In the genomic region with DNA sequence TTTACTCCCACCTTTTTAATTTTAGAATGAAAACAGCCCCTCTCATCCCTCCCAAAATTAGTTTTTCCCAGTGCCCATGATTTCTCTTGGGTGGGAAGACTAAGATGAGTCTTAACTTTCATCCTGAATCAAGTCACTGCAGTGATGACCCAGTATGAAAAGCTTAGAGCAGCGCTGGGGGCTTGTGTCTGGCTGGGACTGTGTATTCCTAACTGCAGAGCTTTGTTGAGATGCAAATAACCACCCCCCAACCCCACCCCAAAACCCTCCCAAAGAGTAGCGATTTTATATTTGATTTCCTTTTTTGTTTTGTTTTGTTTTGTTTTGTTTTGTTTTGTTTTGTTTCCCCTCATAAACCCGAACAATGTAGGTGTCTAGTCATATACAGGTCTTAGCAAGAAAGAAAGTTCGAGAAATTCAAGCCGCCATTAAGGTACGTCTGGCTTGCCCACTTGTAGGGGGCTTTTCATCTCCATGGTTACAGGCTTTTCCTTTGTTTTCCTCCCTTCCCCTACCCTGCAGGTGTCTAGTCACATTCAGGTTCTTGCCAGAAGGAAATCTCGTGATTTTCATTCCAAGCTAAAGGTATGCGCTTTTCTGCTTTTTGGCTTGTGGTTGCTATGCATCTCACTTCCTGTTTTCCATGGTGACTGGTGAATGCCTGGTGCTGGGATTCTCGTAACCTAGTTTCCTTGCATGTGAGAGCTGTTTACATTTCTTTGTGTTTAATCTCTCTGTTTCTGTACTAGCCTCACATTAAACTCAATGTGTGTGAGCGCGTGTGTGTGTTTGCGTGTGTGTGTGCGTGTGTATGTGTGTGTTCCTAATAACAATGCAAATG, we compare ENCODE assay signal across 7 cellular contexts.
DNase-seq lines count a peak whose midpoint lies in the region; ATAC-seq lines count a peak whose summit lies in the region.

No MANE protein-coding gene starts in this region.

- no peak for DNase-seq in SK-N-MC (ENCODE audit: low read depth, low spot score)
- peak; percentile 99 for DNase-seq in iPS DF 19.7 (ENCODE audit: low read depth, low spot score)
- DNase-seq in SW480 (ENCODE audit: low spot score), result no peak
- DNase-seq in activated CD4-positive, alpha-beta T cell treated with anti-CD3 and anti-CD28 coated beads, Interleukin-2, amount 50 U/mL, for 1 hour, result no peak

- peak overlapping the region; percentile 44 for H3K4me3 ChIP-seq in HUES6 (ENCODE audit: low read depth, low read length)
- H3K4me3 ChIP-seq in SK-N-MC, result peak overlapping the region; percentile 75
- H3K4me3 ChIP-seq in subcutaneous abdominal adipose tissue (ENCODE audit: low read depth in 1 of 5, low read length in 5 of 5), result peak overlapping the region in 3 of 5 donors; percentile 12 to 52 (median 18)

- H3K9ac ChIP-seq in HUES6 (ENCODE audit: low read length), result peak overlapping the region; percentile 62
- no peak overlapping the region for H3K9ac ChIP-seq in SK-N-MC (ENCODE audit: insufficient read length)
- no peak overlapping the region for H3K9ac ChIP-seq in subcutaneous abdominal adipose tissue (ENCODE audit: low read length in 5 of 5)

- peak overlapping the region; percentile 97 for H3K27ac ChIP-seq in HUES6 (ENCODE audit: low read depth, low read length)
- H3K27ac ChIP-seq in SK-N-MC, result peak overlapping the region; percentile 98
- H3K27ac ChIP-seq in subcutaneous abdominal adipose tissue (ENCODE audit: low read depth, low read length), result no peak overlapping the region

- H3K27me3 ChIP-seq in HUES6 (ENCODE audit: control insufficient read depth, insufficient read depth, low read length) (no peaks in the 10 kb centered on the region), subcutaneous abdominal adipose tissue (ENCODE audit: control insufficient read depth in 5 of 5, insufficient read depth in 4 of 5, low read length in 5 of 5) (no peaks in the 10 kb centered on the region)

- H3K4me1 ChIP-seq in HUES6 (ENCODE audit: control insufficient read depth, insufficient read depth, low read length) (peaks cover 80% of the 10 kb centered on the region), subcutaneous abdominal adipose tissue (ENCODE audit: control insufficient read depth in 5 of 5, insufficient read depth in 5 of 5, low read length in 5 of 5) (peaks cover 0 to 31% (median 12%) of the 10 kb centered on the region in 5 donors)

- H3K36me3 ChIP-seq in HUES6 (ENCODE audit: control insufficient read depth, insufficient read depth, low read length) (no peaks in the 10 kb centered on the region), SK-N-MC (ENCODE audit: insufficient read depth, low read length) (no peaks in the 10 kb centered on the region), subcutaneous abdominal adipose tissue (ENCODE audit: control insufficient read depth in 5 of 5, insufficient read depth in 5 of 5, low read length in 5 of 5) (peaks cover 0 to 2% (median 0%) of the 10 kb centered on the region in 5 donors)

- H3K9me3 ChIP-seq in HUES6 (ENCODE audit: control insufficient read depth, insufficient read depth, low read depth, low read length) (no peaks in the 10 kb centered on the region), SK-N-MC (ENCODE audit: low read depth, low read length) (no peaks in the 10 kb centered on the region), subcutaneous abdominal adipose tissue (ENCODE audit: control insufficient read depth in 5 of 5, low read length in 5 of 5) (no peaks in the 10 kb centered on the region)

- ATAC-seq in HG02981 (IDR thresholded peaks at IDR 0.05; ENCODE audit: unreplicated experiment), result no peak

Comparison
In these comparisons a context has a peak if more than half of its experiments do, and no peak if none do; other contexts are left out.
1. H3K4me3 ChIP-seq: peak in every context shown above with its lines; median percentile 75 in SK-N-MC; 44 in HUES6; 18 in subcutaneous abdominal adipose tissue.